In the genomic region with DNA sequence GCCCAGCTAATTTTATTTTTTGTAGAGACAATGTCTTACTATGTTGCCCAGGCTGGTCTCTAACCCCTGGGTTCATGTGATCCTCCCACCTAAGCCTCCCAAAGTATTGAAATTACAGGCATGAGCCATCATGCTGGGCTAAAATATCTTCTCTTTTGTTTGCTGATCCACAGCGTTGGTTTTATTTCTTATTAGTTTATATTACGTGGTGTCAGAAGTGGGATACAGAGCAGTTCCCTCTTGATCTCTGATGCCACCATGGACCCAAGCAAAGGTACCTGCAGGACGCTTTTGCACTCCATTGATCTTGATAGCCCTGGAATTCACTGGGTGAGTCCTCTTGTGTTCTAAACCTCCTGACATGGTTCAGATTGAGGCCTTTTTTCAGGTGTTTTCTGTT, we compare ENCODE assay signal across 1 cellular context.
A peak's percentile ranks its signal among the peaks of the same experiment; 100 is the strongest.
TF ChIP-seq lines count a peak whose summit lies in the region.

No MANE protein-coding gene starts in this region.

TF ChIP-seq in K562, 482 proteins besides CTCF, POLR2A, EP300 and RAD21 (continued from another document):
- TF ChIP-seq, protein P1, sequence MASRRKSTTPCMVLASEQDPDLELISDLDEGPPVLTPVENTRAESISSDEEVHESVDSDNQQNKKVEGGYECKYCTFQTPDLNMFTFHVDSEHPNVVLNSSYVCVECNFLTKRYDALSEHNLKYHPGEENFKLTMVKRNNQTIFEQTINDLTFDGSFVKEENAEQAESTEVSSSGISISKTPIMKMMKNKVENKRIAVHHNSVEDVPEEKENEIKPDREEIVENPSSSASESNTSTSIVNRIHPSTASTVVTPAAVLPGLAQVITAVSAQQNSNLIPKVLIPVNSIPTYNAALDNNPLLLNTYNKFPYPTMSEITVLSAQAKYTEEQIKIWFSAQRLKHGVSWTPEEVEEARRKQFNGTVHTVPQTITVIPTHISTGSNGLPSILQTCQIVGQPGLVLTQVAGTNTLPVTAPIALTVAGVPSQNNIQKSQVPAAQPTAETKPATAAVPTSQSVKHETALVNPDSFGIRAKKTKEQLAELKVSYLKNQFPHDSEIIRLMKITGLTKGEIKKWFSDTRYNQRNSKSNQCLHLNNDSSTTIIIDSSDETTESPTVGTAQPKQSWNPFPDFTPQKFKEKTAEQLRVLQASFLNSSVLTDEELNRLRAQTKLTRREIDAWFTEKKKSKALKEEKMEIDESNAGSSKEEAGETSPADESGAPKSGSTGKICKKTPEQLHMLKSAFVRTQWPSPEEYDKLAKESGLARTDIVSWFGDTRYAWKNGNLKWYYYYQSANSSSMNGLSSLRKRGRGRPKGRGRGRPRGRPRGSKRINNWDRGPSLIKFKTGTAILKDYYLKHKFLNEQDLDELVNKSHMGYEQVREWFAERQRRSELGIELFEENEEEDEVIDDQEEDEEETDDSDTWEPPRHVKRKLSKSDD (conservative IDR thresholded peaks at IDR 0.05; ENCODE audit: low read length): no peak
- peak in 1 of 2 experiments; percentile 59; a peak in 1 of 3 replicates for TF ChIP-seq CBX3 (IDR thresholded peaks at IDR 0.05; ENCODE audit: borderline replicate concordance in 1 of 2, low read length in 2 of 2)
